Comparison of ENCODE assay signal across 28 cellular contexts in genomic region chr1:53979712-53980450, GRCh38. TPM values are rescaled to one million over a fixed set of nuclear protein-coding genes. Genes with fewer than 3 reads are reported as not detected.
DNase-seq lines count a peak whose midpoint lies in the region; ATAC-seq and TF ChIP-seq lines count a peak whose summit lies in the region.
"Had no signal": no experiment of that assay in that cellular context is flagged by ENCODE, and none has a peak within 500 bp of the region (broad histone marks: within the 10 kb centered on the region; RNA-seq: fewer than 3 reads in every experiment).

No MANE protein-coding gene starts in this region.

- H3K9me3 ChIP-seq in Karpas-422 (ENCODE audit: low read length) (no peaks in the 10 kb centered on the region), SJCRH30 (replicated peaks) (no peaks in the 10 kb centered on the region), mesenchymal stem cell (ENCODE audit: control insufficient read depth, low read length) (no peaks in the 10 kb centered on the region)
- H3K9me3 ChIP-seq in effector memory CD4-positive, alpha-beta T cell (ENCODE audit: control insufficient read depth, low read length) = no peaks in the 10 kb centered on the region
- H3K9me3 ChIP-seq in CD8-positive, alpha-beta T cell (ENCODE audit: low read length) = no peaks in the 10 kb centered on the region
- H3K9me3 ChIP-seq: thyroid gland had no signal

- peak overlapping the region; percentile 25 for H2BK5ac ChIP-seq in mesenchymal stem cell (ENCODE audit: low read depth, low read length, poor library complexity, severe bottlenecking)

- H3K4ac ChIP-seq in mesenchymal stem cell (ENCODE audit: low read depth in 1 of 2, low read length in 2 of 2) = no peak overlapping the region

- CTCF ChIA-PET in CD8-positive, alpha-beta T cell (lab: Charles Lee) = no interaction called here

- H2AK5ac ChIP-seq in mesenchymal stem cell (ENCODE audit: low read length, severe bottlenecking) = no peak overlapping the region

- no peak overlapping the region for H3K27ac ChIP-seq in Karpas-422 (ENCODE audit: low read length)
- no peak overlapping the region for H3K27ac ChIP-seq in SJCRH30
- no peak overlapping the region for H3K27ac ChIP-seq in mesenchymal stem cell (ENCODE audit: low read length, poor library complexity, severe bottlenecking)
- no peak overlapping the region for H3K27ac ChIP-seq in coronary artery
- H3K27ac ChIP-seq in effector memory CD4-positive, alpha-beta T cell (ENCODE audit: insufficient read depth, low read length, poor library complexity, severe bottlenecking) = no peak overlapping the region
- H3K27ac ChIP-seq in CD8-positive, alpha-beta T cell (ENCODE audit: low read depth, low read length) = no peak overlapping the region
- H3K27ac ChIP-seq: parathyroid adenoma, thyroid gland had no signal

- H3K27me3 Mint-ChIP-seq in CD8-positive, alpha-beta T cell (ENCODE audit: low read depth) = peaks cover 3% of the 10 kb centered on the region
- H3K27me3 Mint-ChIP-seq: naive thymus-derived CD4-positive, alpha-beta T cell had no signal

- intact Hi-C loops in CD8-positive, alpha-beta T cell (cut with DNase I, micrococcal nuclease) = no loop called here

- H2BK120ac ChIP-seq in mesenchymal stem cell (ENCODE audit: low read depth, low read length) = no peak overlapping the region

- no peaks in the 10 kb centered on the region for H3K36me3 ChIP-seq in Karpas-422 (ENCODE audit: insufficient read depth, low read length)
- peaks cover 4% of the 10 kb centered on the region; the same call in 1 of the 2 replicates for H3K36me3 ChIP-seq in SJCRH30
- peaks cover 0 to 6% of the 10 kb centered on the region in 2 experiments for H3K36me3 ChIP-seq in mesenchymal stem cell (ENCODE audit: control insufficient read depth in 1 of 2, insufficient read depth in 2 of 2, low read depth in 1 of 2, low read length in 2 of 2)
- no peaks in the 10 kb centered on the region for H3K36me3 ChIP-seq in effector memory CD4-positive, alpha-beta T cell (ENCODE audit: control insufficient read depth, insufficient read depth, low read length)
- no peaks in the 10 kb centered on the region for H3K36me3 ChIP-seq in CD8-positive, alpha-beta T cell (ENCODE audit: insufficient read depth, low read length)
- H3K36me3 ChIP-seq: thyroid gland had no signal

- H4K8ac ChIP-seq in mesenchymal stem cell (ENCODE audit: low read length) = no peak overlapping the region

- DNase-seq in CD1c-positive myeloid dendritic cell (ENCODE audit: extremely low spot score) (peak; percentile 16), Karpas-422 (no peak), SJCRH30 (peak; percentile 39 to 65), mesenchymal stem cell (no peak), coronary artery (ENCODE audit: low spot score) (no peak)
- DNase-seq in effector memory CD4-positive, alpha-beta T cell = no peak
- no peak for DNase-seq in CD8-positive, alpha-beta T cell
- DNase-seq: ACHN; activated CD8-positive, alpha-beta memory T cell treated with anti-CD3 and anti-CD28 coated beads for 24 hours; activated naive CD4-positive, alpha-beta T cell treated with anti-CD3 and anti-CD28 coated beads, Interleukin-2, amount 50 U/mL, for 16 hours; activated T-cell treated with anti-CD3 and anti-CD28 coated beads, Interleukin-2, amount 50 U/mL, for 48 hours; aorta; DMS53; KBM-7; mesendoderm; naive thymus-derived CD4-positive, alpha-beta T cell; NCI-H1105; NCI-H2029 treated with DMSO at 0.1 percent for 48 hours; NCI-H524 treated with DMSO at 0.1 percent for 48 hours; stimulated activated naive CD4-positive, alpha-beta T cell treated with Interleukin-2 at 50 U/mL for 16 hours; T-helper 9 cell; thyroid gland had no signal

- no peak for TF ChIP-seq CTCF in coronary artery (IDR thresholded peaks at IDR 0.05)
- TF ChIP-seq CTCF in CD8-positive, alpha-beta T cell (IDR thresholded peaks at IDR 0.05) = no peak

- H3K18ac ChIP-seq in mesenchymal stem cell (ENCODE audit: low read depth in 1 of 2, low read length in 2 of 2) = no peak overlapping the region

- no peaks in the 10 kb centered on the region for H3K79me1 ChIP-seq in mesenchymal stem cell (replicated peaks; ENCODE audit: low read length, poor library complexity, severe bottlenecking)

- H3K9ac ChIP-seq in Karpas-422 (ENCODE audit: low read length) (no peak overlapping the region), mesenchymal stem cell (ENCODE audit: low read length) (no peak overlapping the region)
- H3K9ac ChIP-seq: parathyroid adenoma had no signal

- no peak overlapping the region for H4K91ac ChIP-seq in mesenchymal stem cell (ENCODE audit: low read length)

- no peak overlapping the region for H3K14ac ChIP-seq in mesenchymal stem cell (ENCODE audit: low read length in 2 of 2)

- H2AFZ ChIP-seq in Karpas-422 (ENCODE audit: low read length) = no peak overlapping the region
- no peak overlapping the region for H2AFZ ChIP-seq in mesenchymal stem cell (ENCODE audit: low read depth, low read length)
- H2AFZ ChIP-seq: parathyroid adenoma had no signal

- no peak overlapping the region for H2BK12ac ChIP-seq in mesenchymal stem cell (ENCODE audit: low read length in 2 of 2)

- no peak overlapping the region for H3K4me3 ChIP-seq in Karpas-422 (ENCODE audit: low read length)
- H3K4me3 ChIP-seq in SJCRH30 = no peak overlapping the region
- H3K4me3 ChIP-seq in mesenchymal stem cell (ENCODE audit: insufficient read depth in 1 of 2, low read depth in 1 of 2, low read length in 2 of 2) = no peak overlapping the region
- H3K4me3 ChIP-seq in coronary artery = no peak overlapping the region
- no peak overlapping the region for H3K4me3 ChIP-seq in effector memory CD4-positive, alpha-beta T cell (ENCODE audit: insufficient read depth, low read depth, low read length, poor library complexity, severe bottlenecking)
- no peak overlapping the region for H3K4me3 ChIP-seq in CD8-positive, alpha-beta T cell (ENCODE audit: low read depth, low read length)
- H3K4me3 ChIP-seq: thyroid gland had no signal

- H3K4me1 ChIP-seq in Karpas-422 (ENCODE audit: low read length) (peaks cover 10% of the 10 kb centered on the region), SJCRH30 (no peaks in the 10 kb centered on the region; the same call in 1 of the 2 replicates), mesenchymal stem cell (ENCODE audit: control insufficient read depth, insufficient read depth, low read depth, low read length) (peaks cover 12% of the 10 kb centered on the region)
- no peaks in the 10 kb centered on the region for H3K4me1 ChIP-seq in effector memory CD4-positive, alpha-beta T cell (ENCODE audit: control insufficient read depth, insufficient read depth, low read length, poor library complexity, severe bottlenecking)
- H3K4me1 ChIP-seq in CD8-positive, alpha-beta T cell (ENCODE audit: insufficient read depth, low read length) = no peaks in the 10 kb centered on the region
- H3K4me1 ChIP-seq: parathyroid adenoma had no signal

- H3K23ac ChIP-seq in mesenchymal stem cell (ENCODE audit: low read length in 2 of 2) = no peak overlapping the region

- ATAC-seq in GM19328 (IDR thresholded peaks at IDR 0.05; ENCODE audit: unreplicated experiment) = no peak
- ATAC-seq in CD8-positive, alpha-beta T cell = no peak
- ATAC-seq: naive thymus-derived CD4-positive, alpha-beta T cell had no signal

- peak overlapping the region; percentile 44 for H3K4me2 ChIP-seq in Karpas-422 (ENCODE audit: low read depth, low read length, poor library complexity, severe bottlenecking)
- H3K4me2 ChIP-seq in mesenchymal stem cell (ENCODE audit: low read length, poor library complexity, severe bottlenecking) = no peak overlapping the region

- 93% methylated on average over 13 of the region's 13 CpGs for WGBS in mesenchymal stem cell

- no peaks in the 10 kb centered on the region for H3K79me2 ChIP-seq in Karpas-422 (ENCODE audit: low read length)
- H3K79me2 ChIP-seq: parathyroid adenoma had no signal

- H3K36me3 Mint-ChIP-seq in CD8-positive, alpha-beta T cell = no peaks in the 10 kb centered on the region
- H3K36me3 Mint-ChIP-seq: CD14-positive monocyte had no signal

- H3K4me3 Mint-ChIP-seq in CD8-positive, alpha-beta T cell = no peak overlapping the region
- H3K4me3 Mint-ChIP-seq: CD14-positive monocyte; central memory CD8-positive, alpha-beta T cell; naive thymus-derived CD4-positive, alpha-beta T cell had no signal

- no peaks in the 10 kb centered on the region for H3K27me3 ChIP-seq in Karpas-422 (ENCODE audit: low read length)
- no peaks in the 10 kb centered on the region for H3K27me3 ChIP-seq in SJCRH30
- H3K27me3 ChIP-seq in mesenchymal stem cell (ENCODE audit: control insufficient read depth in 1 of 2, insufficient read depth in 1 of 2, low read length in 2 of 2) = no peaks in the 10 kb centered on the region
- H3K27me3 ChIP-seq in effector memory CD4-positive, alpha-beta T cell (replicated peaks; ENCODE audit: control insufficient read depth, insufficient read depth, low read length, poor library complexity, severe bottlenecking) = no peaks in the 10 kb centered on the region
- no peaks in the 10 kb centered on the region for H3K27me3 ChIP-seq in CD8-positive, alpha-beta T cell (ENCODE audit: insufficient read depth, low read length)
- H3K27me3 ChIP-seq: thyroid gland had no signal

- no peaks in the 10 kb centered on the region for H3K9me2 ChIP-seq in Karpas-422 (replicated peaks; ENCODE audit: insufficient read depth, low read length)

- no peak overlapping the region for H2BK15ac ChIP-seq in mesenchymal stem cell (ENCODE audit: low read depth, poor library complexity, severe bottlenecking)

- H3K4me1 Mint-ChIP-seq in CD8-positive, alpha-beta T cell (ENCODE audit: low read depth) = no peaks in the 10 kb centered on the region
- H3K4me1 Mint-ChIP-seq: central memory CD8-positive, alpha-beta T cell had no signal

- POLR2A ChIA-PET in CD8-positive, alpha-beta T cell (lab: Charles Lee) = no interaction called here

- no peak overlapping the region for H3K27ac Mint-ChIP-seq in CD8-positive, alpha-beta T cell

- no peaks in the 10 kb centered on the region for H4K20me1 ChIP-seq in Karpas-422 (ENCODE audit: insufficient read depth, low read depth, low read length)

- H3K9me3 Mint-ChIP-seq in CD8-positive, alpha-beta T cell = no peaks in the 10 kb centered on the region
- H3K9me3 Mint-ChIP-seq: CD14-positive monocyte; central memory CD8-positive, alpha-beta T cell; naive thymus-derived CD4-positive, alpha-beta T cell had no signal

RNA-seq across cellular contexts. Expression of gene LRRC42, which starts 33.7 kb away (rescaled TPM):
- total RNA-seq in Karpas-422 (2014; rRNA removed; shearing (Covaris generic); ENCODE audit: low replicate concordance) = 37.7 and 50.1 TPM in 2 replicates
- total RNA-seq in SJCRH30 (2014; rRNA removed; shearing (Covaris generic)) = 48.4 and 50.7 TPM in 2 replicates
- polyA plus RNA-seq in mesenchymal stem cell (2013, experiment 1 of 2) = 34.6 TPM
- 34.2 TPM for polyA plus RNA-seq in mesenchymal stem cell (2013, experiment 2 of 2)
- 1 to 10 TPM; 4.3 to 4.7 TPM for total RNA-seq in CD8-positive, alpha-beta T cell

RNA-seq across cellular contexts. Expression of gene IFT25, which starts 34.4 kb away (rescaled TPM):
- total RNA-seq in Karpas-422 (2014; rRNA removed; shearing (Covaris generic); ENCODE audit: low replicate concordance) = 79.3 and 102 TPM in 2 replicates
- 110 and 119 TPM in 2 replicates for total RNA-seq in SJCRH30 (2014; rRNA removed; shearing (Covaris generic))
- 30.6 TPM for polyA plus RNA-seq in mesenchymal stem cell (2013, experiment 1 of 2)
- polyA plus RNA-seq in mesenchymal stem cell (2013, experiment 2 of 2) = 33.0 TPM
- total RNA-seq in CD8-positive, alpha-beta T cell = 10 to 100 TPM; 12.8 to 13.1 TPM

RNA-seq across cellular contexts. Expression of gene LDLRAD1, which starts 38.1 kb away (rescaled TPM):
- total RNA-seq in Karpas-422 (2014; rRNA removed; shearing (Covaris generic); ENCODE audit: low replicate concordance) = not detected in 2 replicates
- total RNA-seq in SJCRH30 (2014; rRNA removed; shearing (Covaris generic)) = not detected in 2 replicates
- polyA plus RNA-seq in mesenchymal stem cell (2013, experiment 1 of 2) = not detected
- polyA plus RNA-seq in mesenchymal stem cell (2013, experiment 2 of 2) = not detected
- not detected for total RNA-seq in CD8-positive, alpha-beta T cell
- total RNA-seq: aorta; frontal cortex; kidney epithelial cell; naive thymus-derived CD4-positive, alpha-beta T cell; thyroid gland had no signal
- polyA plus RNA-seq: aorta; CD14-positive monocyte; naive thymus-derived CD4-positive, alpha-beta T cell had no signal

Comparison
In these comparisons a context has a peak if more than half of its experiments do, and no peak if none do; other contexts are left out.
1. DNase-seq: peak in CD1c-positive myeloid dendritic cell (single experiment) and SJCRH30 (2 of 2); none in Karpas-422 (single experiment), mesenchymal stem cell (single experiment), coronary artery (single experiment), effector memory CD4-positive, alpha-beta T cell (0 of 3) and CD8-positive, alpha-beta T cell (0 of 7).